Comparison of ENCODE assay signal across 10 cellular contexts in genomic region chr19:6484831-6485230, GRCh38. TPM values are rescaled to one million over a fixed set of nuclear protein-coding genes. Genes with fewer than 3 reads are reported as not detected.
"Had no signal": no experiment of that assay in that cellular context is flagged by ENCODE, and none has a peak within 500 bp of the region (broad histone marks: within the 10 kb centered on the region; RNA-seq: fewer than 3 reads in every experiment).

No MANE protein-coding gene starts in this region.

- DNase-seq: H9, HFFc6, KBM-7 had no signal

- ATAC-seq: GM23338, HCT116 had no signal

- H3K36me3 Mint-ChIP-seq: IgD-negative memory B cell had no signal

- H3K4me2 ChIP-seq: GM23338 had no signal

- H3K4me3 Mint-ChIP-seq: GM23338, H9, HFFc6 had no signal

- H3K27me3 Mint-ChIP-seq: IgD-negative memory B cell had no signal

- FAIRE-seq: H1, H54, HTR-8/SVneo had no signal

- H2AFZ ChIP-seq: GM23338 had no signal

- H3K4me3 ChIP-seq: GM23338 had no signal

- H3K27ac Mint-ChIP-seq: GM23338, H9, HFFc6 had no signal

- H3K9me3 Mint-ChIP-seq: GM23338, H9, HFFc6, IgD-negative memory B cell had no signal

RNA-seq across cellular contexts. Expression of gene DENND1C, which starts 3.2 kb away (rescaled TPM):
- total RNA-seq: HFFc6, HT-29 had no signal

RNA-seq across cellular contexts. Expression of gene TUBB4A, which starts 17.3 kb away (rescaled TPM):
- total RNA-seq: HFFc6, HT-29 had no signal

RNA-seq across cellular contexts. Expression of gene CRB3, which starts 20.8 kb away (rescaled TPM):
- total RNA-seq: HFFc6 had no signal
